In genomic region chr17:50817142-50817751, GRCh38 we compare ENCODE assay signal across 8 cellular contexts. TPM values are rescaled to one million over a fixed set of nuclear protein-coding genes. Genes with fewer than 3 reads are reported as not detected.
DNase-seq lines count a peak whose midpoint lies in the region; ATAC-seq and TF ChIP-seq lines count a peak whose summit lies in the region.

No MANE protein-coding gene starts in this region.

- ATAC-seq in lung (ENCODE audit: insufficient read depth, low FRiP score) (peak; percentile 53), HG03095 (IDR thresholded peaks at IDR 0.05; ENCODE audit: unreplicated experiment) (no peak)

- no peaks in the 10 kb centered on the region for H3K9me3 ChIP-seq in lung (ENCODE audit: control insufficient read depth in 2 of 2, insufficient read depth in 1 of 2, low read length in 1 of 2)

- DNase-seq in NOMO-1 (lab: John Stamatoyannopoulos, UW; ENCODE audit: unreplicated experiment in 2 of 2) (peak; percentile 16 to 36), NOMO-1 treated with dmso at 0.1 percent for 144 hours (lab: John Stamatoyannopoulos, UW; ENCODE audit: unreplicated experiment) (no peak), brain microvascular endothelial cell (no peak), lung (ENCODE audit: low spot score) (peak; percentile 43), H4 (ENCODE audit: low spot score) (no peak)
- DNase-seq in stimulated activated CD8-positive, alpha-beta memory T cell treated with anti-CD3 and anti-CD28 coated beads, Interleukin-15, amount 100 ng/mL, for 4 hours (ENCODE audit: low read depth in 2 of 2) = peak; percentile 10 to 14

- WGBS in lung, 2 donors = 24 to 32% methylated on average over 22 of the region's 22 CpGs

- H3K4me1 ChIP-seq in lung (ENCODE audit: control insufficient read depth in 2 of 2, insufficient read depth in 2 of 2, low read length in 2 of 2) = no peaks in the 10 kb centered on the region

- no peaks in the 10 kb centered on the region for H3K27me3 ChIP-seq in brain microvascular endothelial cell (replicated peaks)
- H3K27me3 ChIP-seq in lung (ENCODE audit: control insufficient read depth, insufficient read depth) = no peaks in the 10 kb centered on the region

- H3K4me3 ChIP-seq in brain microvascular endothelial cell (ENCODE audit: low read depth, low read length) = no peak overlapping the region
- no peak overlapping the region for H3K4me3 ChIP-seq in lung

- in situ Hi-C loops in brain microvascular endothelial cell (cut with HindIII; ENCODE audit: low pct_ligation_motif_present, low sequenced_read_pairs) = no loop called here

- peak; percentile 52; the same call in 1 of the 2 replicates for TF ChIP-seq CTCF in VCaP (conservative IDR thresholded peaks at IDR 0.05)
- peak; percentile 85 for TF ChIP-seq CTCF in brain microvascular endothelial cell (IDR thresholded peaks at IDR 0.05; ENCODE audit: low read depth, low read length, missing control alignments)
- peak; percentile 23 for TF ChIP-seq CTCF in lung (IDR thresholded peaks at IDR 0.05; ENCODE audit: control extremely low read depth, extremely low read depth)

- H3K36me3 ChIP-seq in brain microvascular endothelial cell (replicated peaks) (no peaks in the 10 kb centered on the region), lung (ENCODE audit: control insufficient read depth in 2 of 2, insufficient read depth in 2 of 2, low read length in 2 of 2) (no peaks in the 10 kb centered on the region)

- H3K27ac ChIP-seq in VCaP = no peak overlapping the region
- H3K27ac ChIP-seq in brain microvascular endothelial cell = no peak overlapping the region
- no peak overlapping the region for H3K27ac ChIP-seq in lung (ENCODE audit: low read depth in 1 of 2, low read length in 1 of 2)

RNA-seq across cellular contexts. Expression of gene WFIKKN2, which starts 18.1 kb away (rescaled TPM):
- total RNA-seq in lung = under 1 TPM; 0.06 to 0.31 TPM
- polyA plus RNA-seq in lung = under 1 TPM; 0.01 to 0.20 TPM
- total RNA-seq in H4 (2014; rRNA removed; shearing (Covaris generic)) = not detected in 2 replicates

RNA-seq across cellular contexts. Expression of gene TOB1, which starts 48.9 kb away (rescaled TPM):
- 10 to 100 TPM; 28.4 to 75.5 TPM for total RNA-seq in lung
- polyA plus RNA-seq in lung = 10 to 100 TPM; 15.3 to 30.5 TPM
- total RNA-seq in H4 (2014; rRNA removed; shearing (Covaris generic)) = 3.1 and 7.0 TPM in 2 replicates

RNA-seq across cellular contexts. Expression of gene ANKRD40CL, which starts 49.9 kb away (rescaled TPM):
- not detected for total RNA-seq in lung
- not detected for polyA plus RNA-seq in lung
- total RNA-seq in H4 (2014; rRNA removed; shearing (Covaris generic)) = not detected in 2 replicates

Comparison
In these comparisons a context has a peak if more than half of its experiments do, and no peak if none do; other contexts are left out.
1. DNase-seq: peak in NOMO-1 (2 of 2), lung (single experiment) and stimulated activated CD8-positive, alpha-beta memory T cell treated with anti-CD3 and anti-CD28 coated beads, Interleukin-15, amount 100 ng/mL, for 4 hours (2 of 2); none in NOMO-1 treated with dmso at 0.1 percent for 144 hours (single experiment), brain microvascular endothelial cell (single experiment) and H4 (single experiment).
2. CTCF ChIP-seq: peak in every context shown above with its lines; median percentile 85 in brain microvascular endothelial cell; 52 in VCaP; 23 in lung.